In the genomic region with DNA sequence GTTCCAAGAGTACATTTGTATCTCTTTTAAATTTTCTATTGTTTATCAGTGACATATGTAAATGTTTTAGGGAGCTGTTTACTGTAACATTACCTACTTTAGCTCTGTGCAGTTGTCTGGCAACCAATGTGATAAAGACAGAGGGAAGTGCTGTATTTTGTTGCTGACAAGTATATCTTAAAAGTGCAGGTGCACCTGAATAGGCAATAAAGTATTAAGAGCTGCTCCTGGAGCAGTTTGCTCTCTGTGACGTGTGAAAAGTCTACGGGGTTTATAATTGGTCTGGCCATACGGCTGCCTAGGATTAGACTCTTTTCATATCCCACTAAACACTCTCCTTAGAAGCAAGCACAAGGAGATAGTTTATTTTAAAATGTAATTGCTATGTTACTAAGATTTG, we compare ENCODE assay signal across 19 cellular contexts.
"Had no signal": no experiment of that assay in that cellular context is flagged by ENCODE, and none has a peak within 500 bp of the region (broad histone marks: within the 10 kb centered on the region; RNA-seq: fewer than 3 reads in every experiment).

No MANE protein-coding gene starts in this region.

- H3K27ac ChIP-seq: ascending aorta, breast epithelium, epithelial cell of prostate, lower lobe of right lung, suprapubic skin had no signal

- H3K27me3 Mint-ChIP-seq: activated CD4-positive, alpha-beta T cell treated with anti-CD3 and anti-CD28 coated beads, Interleukin-2, amount 10 ng/mL, durations not matched to agents 7 days and 5 days; stimulated activated naive CD8-positive, alpha-beta T cell treated with anti-CD3 and anti-CD28 coated beads, Interleukin-15, Interleukin-2, amounts not matched to agents 100 ng/mL and 50 ng/mL, for 24 hours; type B pancreatic cell had no signal

- H3K4me3 Mint-ChIP-seq: activated CD4-positive, alpha-beta T cell treated with anti-CD3 and anti-CD28 coated beads, Interleukin-2, amount 10 ng/mL, durations not matched to agents 7 days and 5 days; stimulated activated naive CD8-positive, alpha-beta T cell treated with anti-CD3 and anti-CD28 coated beads, Interleukin-15, Interleukin-2, amounts not matched to agents 100 ng/mL and 50 ng/mL, for 24 hours; T-helper 1 cell treated with Interleukin-12 subunit alpha and Interleukin-12 subunit beta and Interleukin-4 antibody, amounts not matched to agents 30 μg/mL and 1 μg/mL, for 36 hours; type B pancreatic cell had no signal

- ATAC-seq: lower lobe of right lung, sciatic nerve had no signal

- H3K4me3 ChIP-seq: ascending aorta, breast epithelium, lower lobe of right lung, spleen, suprapubic skin had no signal

- FAIRE-seq: TTC549 had no signal

- H3K36me3 ChIP-seq: breast epithelium, lower lobe of right lung, suprapubic skin had no signal

- DNase-seq: activated CD4-positive, alpha-beta T cell treated with anti-CD3 and anti-CD28 coated beads, Interleukin-2, amount 10 ng/mL, durations not matched to agents 7 days and 5 days; activated CD4-positive, CD25-positive, alpha-beta regulatory T cell; activated CD8-positive, alpha-beta memory T cell treated with anti-CD3 and anti-CD28 coated beads, Interleukin-2, amount 50 U/mL, for 48 hours; activated naive CD4-positive, alpha-beta T cell; cerebellar nuclear complex; effector CD8-positive, alpha-beta T cell; foreskin melanocyte; head of caudate nucleus; lower lobe of right lung; spleen had no signal

- H3K4me1 ChIP-seq: breast epithelium, suprapubic skin had no signal

- H3K27ac Mint-ChIP-seq: activated CD4-positive, alpha-beta T cell treated with anti-CD3 and anti-CD28 coated beads, Interleukin-2, amount 10 ng/mL, durations not matched to agents 7 days and 5 days; stimulated activated naive CD8-positive, alpha-beta T cell treated with anti-CD3 and anti-CD28 coated beads, Interleukin-15, Interleukin-2, amounts not matched to agents 100 ng/mL and 50 ng/mL, for 24 hours; T-helper 1 cell treated with Interleukin-12 subunit alpha and Interleukin-12 subunit beta and Interleukin-4 antibody, amounts not matched to agents 30 μg/mL and 1 μg/mL, for 36 hours; type B pancreatic cell had no signal

- H3K27me3 ChIP-seq: ascending aorta, breast epithelium, spleen, suprapubic skin had no signal
